23 cellular contexts compared by ENCODE assay signal in the genomic region with DNA sequence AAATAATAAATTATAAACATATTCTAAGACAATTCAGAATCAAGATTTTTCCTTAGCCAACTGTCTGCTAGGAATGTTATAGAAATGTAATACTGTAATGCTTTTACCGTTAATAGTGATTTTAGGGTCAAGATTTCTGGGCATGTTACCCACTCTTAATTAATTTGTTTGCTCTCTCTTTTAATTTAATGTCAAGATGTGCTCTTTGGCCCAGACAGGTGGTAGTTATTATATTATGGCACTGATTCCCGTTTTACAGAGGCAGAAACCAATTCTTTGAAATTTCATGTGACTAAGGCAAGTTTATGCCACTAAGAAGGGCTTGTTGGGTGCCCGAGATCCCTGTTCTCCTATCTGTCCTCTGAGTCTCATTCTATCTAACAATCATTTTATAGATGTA.
"Had no signal": no experiment of that assay in that cellular context is flagged by ENCODE, and none has a peak within 500 bp of the region (broad histone marks: within the 10 kb centered on the region; RNA-seq: fewer than 3 reads in every experiment).

No MANE protein-coding gene starts in this region.

- H2AFZ ChIP-seq: hepatocyte had no signal

- H3K79me2 ChIP-seq: hepatocyte had no signal

- ATAC-seq: foreskin keratinocyte; gastroesophageal sphincter; heart left ventricle; left colon; left lobe of liver; lower lobe of right lung; mucosa of descending colon; naive thymus-derived CD8-positive, alpha-beta T cell had no signal

- H3K4me2 ChIP-seq: hepatocyte had no signal

- H3K27ac ChIP-seq: coronary artery, dorsolateral prefrontal cortex, foreskin keratinocyte, gastroesophageal sphincter, heart left ventricle, hepatocyte, left ventricle myocardium inferior, lower lobe of right lung had no signal

- H3K4me3 ChIP-seq: coronary artery, dorsolateral prefrontal cortex, gastroesophageal sphincter, heart left ventricle, hepatocyte, left ventricle myocardium inferior, lower lobe of right lung, mucosa of descending colon had no signal

- H3K4me1 ChIP-seq: foreskin keratinocyte had no signal

- H3K36me3 ChIP-seq: esophagus squamous epithelium, gastroesophageal sphincter, heart left ventricle, left ventricle myocardium inferior, lower lobe of right lung had no signal

- H3K9me3 ChIP-seq: esophagus squamous epithelium, gastroesophageal sphincter, heart left ventricle, left ventricle myocardium inferior, lower lobe of right lung, mucosa of descending colon had no signal

- DNase-seq: dermis blood vessel endothelial cell; dorsolateral prefrontal cortex; effector CD4-positive, alpha-beta T cell; effector memory CD4-positive, alpha-beta T cell; esophagus squamous epithelium; foreskin keratinocyte; heart left ventricle; hypothalamus; immature natural killer cell; islet precursor cell; kidney; kidney glomerular epithelial cell; left colon; left ventricle myocardium inferior; lower lobe of right lung; mesenchymal stem cell; mucosa of descending colon; naive B cell; naive thymus-derived CD8-positive, alpha-beta T cell had no signal

- H3K27me3 ChIP-seq: esophagus squamous epithelium, gastroesophageal sphincter, heart left ventricle, hepatocyte had no signal
